Comparison of ENCODE assay signal across 9 cellular contexts in the genomic region with DNA sequence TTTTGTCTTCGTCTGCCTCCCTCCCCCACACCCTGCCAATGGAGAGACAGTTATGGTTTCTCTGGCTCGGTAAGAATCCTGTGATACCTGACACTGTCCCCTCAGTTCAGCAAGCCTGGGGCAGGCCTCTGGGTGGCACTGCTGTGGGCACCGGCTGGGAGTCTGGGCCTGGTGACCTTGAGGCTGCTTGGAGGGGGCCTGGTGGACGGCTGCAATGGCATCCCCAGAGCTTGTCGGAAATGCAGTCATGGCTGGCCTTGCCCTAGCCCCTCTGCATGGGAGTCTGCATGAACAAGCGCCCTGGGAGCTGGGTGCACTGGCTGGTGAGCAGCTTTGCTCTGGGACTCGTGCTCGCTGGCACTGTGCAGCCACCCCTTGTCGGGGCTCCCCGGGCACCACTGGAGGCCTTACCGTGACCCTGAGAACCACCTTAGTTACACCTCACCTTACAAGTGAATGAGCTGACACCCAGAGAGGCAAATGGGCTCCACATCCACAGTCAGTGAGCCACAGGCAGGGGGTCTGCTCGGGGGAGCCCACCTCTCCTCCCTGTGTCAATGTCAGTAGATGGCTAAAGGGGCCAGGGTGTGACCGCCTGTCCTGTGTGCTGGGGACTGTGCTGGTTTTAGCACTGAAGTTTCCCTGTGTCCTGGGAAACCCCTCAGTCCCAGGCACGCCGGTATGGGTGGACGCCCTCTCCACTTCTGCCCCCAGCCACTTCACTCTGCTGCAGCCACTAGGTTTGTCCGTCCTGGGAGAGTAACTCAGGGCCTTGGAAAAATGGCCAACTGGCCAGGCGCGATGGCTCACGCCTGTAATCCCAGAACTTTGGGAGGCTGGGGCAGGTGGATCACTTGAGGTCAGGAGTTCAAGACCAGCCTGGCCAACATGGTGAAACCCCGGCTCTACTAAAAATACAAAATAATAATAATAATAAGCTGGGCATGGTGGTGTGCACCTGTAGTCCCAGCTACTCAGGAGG. TPM values are rescaled to one million over a fixed set of nuclear protein-coding genes. Genes with fewer than 3 reads are reported as not detected.
DNase-seq lines count a peak whose midpoint lies in the region; ATAC-seq and TF ChIP-seq lines count a peak whose summit lies in the region.
"Had no signal": no experiment of that assay in that cellular context is flagged by ENCODE, and none has a peak within 500 bp of the region (broad histone marks: within the 10 kb centered on the region; RNA-seq: fewer than 3 reads in every experiment).

No MANE protein-coding gene starts in this region.

- no peaks in the 10 kb centered on the region for H3K36me3 ChIP-seq in CD8-positive, alpha-beta T cell (ENCODE audit: insufficient read depth, low read length)
- H3K36me3 ChIP-seq: neutrophil had no signal

- peaks cover 9% of the 10 kb centered on the region for H3K36me3 Mint-ChIP-seq in CD8-positive, alpha-beta T cell
- peaks cover 0 to 9% (median 0%) of the 10 kb centered on the region in 3 donors for H3K36me3 Mint-ChIP-seq in naive thymus-derived CD8-positive, alpha-beta T cell
- H3K36me3 Mint-ChIP-seq in stimulated activated effector memory CD8-positive, alpha-beta T cell treated with anti-CD3 and anti-CD28 coated beads, Interleukin-12 subunit alpha, Interleukin-12 subunit beta, amount 100 ng/mL, for 72 hours, result no peaks in the 10 kb centered on the region
- no peaks in the 10 kb centered on the region for H3K36me3 Mint-ChIP-seq in stimulated activated memory B cell treated with anti-CD40 and anti-IgM and Interleukin-4, amounts not matched to agents 10 μg/mL and 1 μg/mL and 100 μg/mL, for 72 hours

- TF ChIP-seq CTCF in CD8-positive, alpha-beta T cell (IDR thresholded peaks at IDR 0.05), result no peak
- peak in 2 of 56 donors; percentile 6 to 7 for TF ChIP-seq CTCF in dorsolateral prefrontal cortex (IDR thresholded peaks at IDR 0.05 in 54 of 56, conservative IDR thresholded peaks at IDR 0.05 in 2 of 56; ENCODE audit: low read depth in 1 of 56, partially characterized antibody in 56 of 56)

- no peak for ATAC-seq in CD8-positive, alpha-beta T cell
- ATAC-seq in naive thymus-derived CD8-positive, alpha-beta T cell, result no peak
- ATAC-seq in HG02588 (IDR thresholded peaks at IDR 0.05; ENCODE audit: unreplicated experiment) (no peak), HG02623 (IDR thresholded peaks at IDR 0.05; ENCODE audit: unreplicated experiment) (no peak)
- ATAC-seq in stimulated activated effector memory CD8-positive, alpha-beta T cell treated with anti-CD3 and anti-CD28 coated beads, Interleukin-12 subunit alpha, Interleukin-12 subunit beta, amount 100 ng/mL, for 72 hours, result no peak
- ATAC-seq in stimulated activated memory B cell treated with anti-CD40 and anti-IgM and Interleukin-4, amounts not matched to agents 10 μg/mL and 1 μg/mL and 100 μg/mL, for 72 hours, result no peak

- no peaks in the 10 kb centered on the region for H3K27me3 ChIP-seq in CD8-positive, alpha-beta T cell (ENCODE audit: insufficient read depth, low read length)
- no peaks in the 10 kb centered on the region for H3K27me3 ChIP-seq in dorsolateral prefrontal cortex
- H3K27me3 ChIP-seq: neutrophil had no signal

- H3K27ac Mint-ChIP-seq in CD8-positive, alpha-beta T cell, result no peak overlapping the region
- H3K27ac Mint-ChIP-seq in naive thymus-derived CD8-positive, alpha-beta T cell, result peak overlapping the region in 7 of 10 donors; percentile 13 to 97 (median 72)
- H3K27ac Mint-ChIP-seq in stimulated activated effector memory CD8-positive, alpha-beta T cell treated with anti-CD3 and anti-CD28 coated beads, Interleukin-12 subunit alpha, Interleukin-12 subunit beta, amount 100 ng/mL, for 72 hours, result no peak overlapping the region
- no peak overlapping the region for H3K27ac Mint-ChIP-seq in stimulated activated memory B cell treated with anti-CD40 and anti-IgM and Interleukin-4, amounts not matched to agents 10 μg/mL and 1 μg/mL and 100 μg/mL, for 72 hours

- peaks cover 25% of the 10 kb centered on the region for H3K4me1 ChIP-seq in CD8-positive, alpha-beta T cell (ENCODE audit: insufficient read depth, low read length)

- DNase-seq in CD8-positive, alpha-beta T cell, result peak in 1 of 7 experiments; percentile 17
- peak; percentile 35 for DNase-seq in NCI-H510A (lab: John Stamatoyannopoulos, UW)
- DNase-seq in dorsolateral prefrontal cortex, result no peak
- no peak for DNase-seq in naive thymus-derived CD8-positive, alpha-beta T cell
- DNase-seq in stimulated activated effector memory CD8-positive, alpha-beta T cell treated with anti-CD3 and anti-CD28 coated beads, Interleukin-12 subunit alpha, Interleukin-12 subunit beta, amount 100 ng/mL, for 72 hours (ENCODE audit: low spot score in 2 of 2), result no peak

- intact Hi-C loops in CD8-positive, alpha-beta T cell (cut with DNase I, micrococcal nuclease), result no loop called here
- intact Hi-C loops in dorsolateral prefrontal cortex (cut with DNase I), result no loop called here

- H3K9me3 Mint-ChIP-seq in CD8-positive, alpha-beta T cell, result no peaks in the 10 kb centered on the region
- H3K9me3 Mint-ChIP-seq in naive thymus-derived CD8-positive, alpha-beta T cell, result no peaks in the 10 kb centered on the region
- H3K9me3 Mint-ChIP-seq in stimulated activated effector memory CD8-positive, alpha-beta T cell treated with anti-CD3 and anti-CD28 coated beads, Interleukin-12 subunit alpha, Interleukin-12 subunit beta, amount 100 ng/mL, for 72 hours, result no peaks in the 10 kb centered on the region
- H3K9me3 Mint-ChIP-seq in stimulated activated memory B cell treated with anti-CD40 and anti-IgM and Interleukin-4, amounts not matched to agents 10 μg/mL and 1 μg/mL and 100 μg/mL, for 72 hours, result no peaks in the 10 kb centered on the region

- H3K4me3 ChIP-seq in CD8-positive, alpha-beta T cell (ENCODE audit: low read depth, low read length), result no peak overlapping the region
- H3K4me3 ChIP-seq in dorsolateral prefrontal cortex, result peak overlapping the region in 38 of 59 donors; percentile 2 to 76 (median 60)

- H3K27ac ChIP-seq in CD8-positive, alpha-beta T cell (ENCODE audit: low read depth, low read length), result no peak overlapping the region
- peak overlapping the region in 20 of 59 donors; percentile 9 to 95 (median 62) for H3K27ac ChIP-seq in dorsolateral prefrontal cortex
- H3K27ac ChIP-seq: neutrophil had no signal

- no peaks in the 10 kb centered on the region for H3K9me3 ChIP-seq in CD8-positive, alpha-beta T cell (ENCODE audit: low read length)
- H3K9me3 ChIP-seq: neutrophil had no signal

- H3K27me3 Mint-ChIP-seq in CD8-positive, alpha-beta T cell (ENCODE audit: low read depth), result no peaks in the 10 kb centered on the region
- no peaks in the 10 kb centered on the region for H3K27me3 Mint-ChIP-seq in naive thymus-derived CD8-positive, alpha-beta T cell
- H3K27me3 Mint-ChIP-seq in stimulated activated memory B cell treated with anti-CD40 and anti-IgM and Interleukin-4, amounts not matched to agents 10 μg/mL and 1 μg/mL and 100 μg/mL, for 72 hours, result peaks cover 12% of the 10 kb centered on the region

- CTCF ChIA-PET in CD8-positive, alpha-beta T cell (lab: Charles Lee), result interaction anchor here (1.2 to 4.2 kb wide), 5 partner anchors 16 to 112 kb away, joined by 3 to 15 read pairs (median 3); no protein-coding TSS in a partner anchor

- peaks cover 19% of the 10 kb centered on the region for H3K4me1 Mint-ChIP-seq in CD8-positive, alpha-beta T cell (ENCODE audit: low read depth)
- H3K4me1 Mint-ChIP-seq in naive thymus-derived CD8-positive, alpha-beta T cell, result peaks cover 7 to 32% (median 20%) of the 10 kb centered on the region in 4 donors
- no peaks in the 10 kb centered on the region for H3K4me1 Mint-ChIP-seq in stimulated activated effector memory CD8-positive, alpha-beta T cell treated with anti-CD3 and anti-CD28 coated beads, Interleukin-12 subunit alpha, Interleukin-12 subunit beta, amount 100 ng/mL, for 72 hours
- H3K4me1 Mint-ChIP-seq in stimulated activated memory B cell treated with anti-CD40 and anti-IgM and Interleukin-4, amounts not matched to agents 10 μg/mL and 1 μg/mL and 100 μg/mL, for 72 hours, result peaks cover 28% of the 10 kb centered on the region

- POLR2A ChIA-PET in CD8-positive, alpha-beta T cell (lab: Charles Lee), result interaction anchor here (1.0 kb wide), 1 partner anchor 12 kb away, joined by 3 read pairs; no protein-coding TSS in a partner anchor
- POLR2A ChIA-PET in naive thymus-derived CD8-positive, alpha-beta T cell (lab: Charles Lee), result interaction anchor here (1.2 kb wide), 1 partner anchor 96 kb away, joined by 3 read pairs; the partner anchor contains the start of gene ENGASE

- H3K4me3 Mint-ChIP-seq in CD8-positive, alpha-beta T cell, result peak overlapping the region; percentile 79
- H3K4me3 Mint-ChIP-seq in naive thymus-derived CD8-positive, alpha-beta T cell, result peak overlapping the region; percentile 71 to 91 (median 81)
- no peak overlapping the region for H3K4me3 Mint-ChIP-seq in stimulated activated effector memory CD8-positive, alpha-beta T cell treated with anti-CD3 and anti-CD28 coated beads, Interleukin-12 subunit alpha, Interleukin-12 subunit beta, amount 100 ng/mL, for 72 hours
- no peak overlapping the region for H3K4me3 Mint-ChIP-seq in stimulated activated memory B cell treated with anti-CD40 and anti-IgM and Interleukin-4, amounts not matched to agents 10 μg/mL and 1 μg/mL and 100 μg/mL, for 72 hours

RNA-seq across cellular contexts. Expression of gene LGALS3BP, which starts 1.4 kb away (rescaled TPM):
- total RNA-seq in CD8-positive, alpha-beta T cell, result 10 to 100 TPM; 30.9 to 32.0 TPM
- 100 to 1,000 TPM in 25 of 120 experiments, 10 to 100 TPM in 95; 31.2 to 256 (median 75.8) TPM for total RNA-seq in dorsolateral prefrontal cortex
- 10 to 100 TPM; 50.5 to 54.4 TPM for total RNA-seq in naive thymus-derived CD8-positive, alpha-beta T cell
- 10 to 100 TPM; 51.5 to 90.6 (median 88.6) TPM for polyA plus RNA-seq in naive thymus-derived CD8-positive, alpha-beta T cell

RNA-seq across cellular contexts. Expression of gene CANT1, which starts 31.3 kb away (rescaled TPM):
- 10 to 100 TPM; 41.6 to 48.9 TPM for total RNA-seq in CD8-positive, alpha-beta T cell
- 10 to 100 TPM; 20.0 to 55.3 (median 29.7) TPM for total RNA-seq in dorsolateral prefrontal cortex
- total RNA-seq in naive thymus-derived CD8-positive, alpha-beta T cell, result 10 to 100 TPM; 30.5 to 34.6 TPM
- polyA plus RNA-seq in naive thymus-derived CD8-positive, alpha-beta T cell, result 1 to 10 TPM; 6.1 to 9.4 (median 6.2) TPM

RNA-seq across cellular contexts. Expression of gene C1QTNF1, which starts 45.7 kb away (rescaled TPM):
- total RNA-seq in CD8-positive, alpha-beta T cell, result under 1 TPM in 1 of 2 experiments, not detected in 1; 0.78 TPM
- total RNA-seq in dorsolateral prefrontal cortex, result 10 to 100 TPM in 66 of 120 experiments, 1 to 10 TPM in 54; 3.2 to 50.9 (median 10.8) TPM
- not detected for total RNA-seq in naive thymus-derived CD8-positive, alpha-beta T cell
- polyA plus RNA-seq in naive thymus-derived CD8-positive, alpha-beta T cell, result not detected

RNA-seq across cellular contexts. Expression of gene TIMP2, which starts 53.1 kb away (rescaled TPM):
- 1 to 10 TPM; 8.9 to 9.4 TPM for total RNA-seq in CD8-positive, alpha-beta T cell
- 100 to 1,000 TPM in 119 of 120 experiments, 10 to 100 TPM in 1; 97.8 to 275 (median 166) TPM for total RNA-seq in dorsolateral prefrontal cortex
- total RNA-seq in naive thymus-derived CD8-positive, alpha-beta T cell, result 1 to 10 TPM; 6.2 to 7.3 TPM
- polyA plus RNA-seq in naive thymus-derived CD8-positive, alpha-beta T cell, result under 1 TPM; 0.22 to 0.75 (median 0.60) TPM

Comparison
In these comparisons a context has a peak if more than half of its experiments do, and no peak if none do; other contexts are left out.
1. H3K27ac Mint-ChIP-seq: peak in naive thymus-derived CD8-positive, alpha-beta T cell (7 of 10); none in CD8-positive, alpha-beta T cell (single experiment), stimulated activated effector memory CD8-positive, alpha-beta T cell treated with anti-CD3 and anti-CD28 coated beads, Interleukin-12 subunit alpha, Interleukin-12 subunit beta, amount 100 ng/mL, for 72 hours (single experiment) and stimulated activated memory B cell treated with anti-CD40 and anti-IgM and Interleukin-4, amounts not matched to agents 10 μg/mL and 1 μg/mL and 100 μg/mL, for 72 hours (single experiment).
2. H3K4me3 Mint-ChIP-seq: peak in CD8-positive, alpha-beta T cell (single experiment) and naive thymus-derived CD8-positive, alpha-beta T cell (10 of 10); none in stimulated activated effector memory CD8-positive, alpha-beta T cell treated with anti-CD3 and anti-CD28 coated beads, Interleukin-12 subunit alpha, Interleukin-12 subunit beta, amount 100 ng/mL, for 72 hours (single experiment) and stimulated activated memory B cell treated with anti-CD40 and anti-IgM and Interleukin-4, amounts not matched to agents 10 μg/mL and 1 μg/mL and 100 μg/mL, for 72 hours (single experiment).